Comparison of ENCODE assay signal across 28 cellular contexts in the genomic region with DNA sequence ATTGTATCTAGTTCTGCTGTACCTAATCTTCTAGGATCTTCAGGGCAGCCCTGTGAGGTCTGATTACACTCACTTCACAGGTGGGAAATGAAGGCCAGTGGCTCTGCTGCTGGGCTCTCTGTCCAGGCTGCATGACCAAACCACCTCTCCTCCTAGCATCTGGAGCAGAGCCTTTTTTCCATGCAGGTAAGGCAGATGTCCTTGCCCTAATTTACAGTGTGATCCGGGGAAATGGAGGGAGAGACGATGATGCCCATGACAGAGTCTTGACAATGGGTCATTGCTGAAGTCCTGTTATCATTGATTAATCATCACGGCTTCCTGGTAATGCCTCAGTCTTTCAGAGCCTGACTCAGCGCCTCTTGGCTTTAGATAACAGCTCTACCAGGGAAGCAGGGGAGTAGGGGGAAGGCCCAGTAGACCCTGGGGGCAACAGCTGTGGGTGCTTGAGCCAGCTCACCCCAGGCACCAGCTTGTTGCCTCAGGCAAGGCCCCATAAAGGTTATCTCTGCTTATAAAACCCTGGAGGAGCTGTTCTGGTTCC.
DNase-seq lines count a peak whose midpoint lies in the region; ATAC-seq and TF ChIP-seq lines count a peak whose summit lies in the region.
"Had no signal": no experiment of that assay in that cellular context is flagged by ENCODE, and none has a peak within 500 bp of the region (broad histone marks: within the 10 kb centered on the region; RNA-seq: fewer than 3 reads in every experiment).

No MANE protein-coding gene starts in this region.

- H3K9ac ChIP-seq in smooth muscle cell (ENCODE audit: low read depth) = peak overlapping the region; percentile 51

- H3K36me3 ChIP-seq in esophagus muscularis mucosa = no peaks in the 10 kb centered on the region
- no peaks in the 10 kb centered on the region for H3K36me3 ChIP-seq in smooth muscle cell (ENCODE audit: low read depth)
- no peaks in the 10 kb centered on the region for H3K36me3 ChIP-seq in uterus
- H3K36me3 ChIP-seq: gastroesophageal sphincter, spleen had no signal

- H3K9me3 ChIP-seq in esophagus muscularis mucosa (no peaks in the 10 kb centered on the region), smooth muscle cell (replicated peaks; ENCODE audit: low read depth) (no peaks in the 10 kb centered on the region), uterus (no peaks in the 10 kb centered on the region)
- H3K9me3 ChIP-seq: gastroesophageal sphincter had no signal

- 74% methylated on average over 4 of the region's 4 CpGs for WGBS in esophagus muscularis mucosa
- WGBS in smooth muscle cell (ENCODE audit: low lambda C conversion rate) = 6% methylated on average over 4 of the region's 4 CpGs

- no peak for TF ChIP-seq EP300 in esophagus muscularis mucosa (IDR thresholded peaks at IDR 0.05)

- DNase-seq in NCI-H345 (lab: John Stamatoyannopoulos, UW) = peak; percentile 24
- no peak for DNase-seq in NCI-H345 treated with DMSO at 0.1 percent for 48 hours (lab: John Stamatoyannopoulos, UW; ENCODE audit: unreplicated experiment)
- DNase-seq in RPMI7951 (ENCODE audit: low read depth) = peak; percentile 6
- peak; percentile 91 for DNase-seq in esophagus muscularis mucosa (ENCODE audit: extremely low spot score)
- no peak for DNase-seq in smooth muscle cell (lab: John Stamatoyannopoulos, UW; ENCODE audit: unreplicated experiment)
- no peak for DNase-seq in uterus
- no peak for DNase-seq in DMS153 (lab: John Stamatoyannopoulos, UW)
- DNase-seq: activated CD4-positive, alpha-beta T cell treated with anti-CD3 and anti-CD28 coated beads, Interleukin-2, amount 50 U/mL, for 48 hours; activated CD4-positive, CD25-positive, alpha-beta regulatory T cell treated with anti-CD3 and anti-CD28 coated beads, Interleukin-2, amount 50 U/mL, for 72 hours; activated naive CD8-positive, alpha-beta T cell treated with anti-CD3 and anti-CD28 coated beads, Interleukin-2, amount 50 U/mL, for 24 hours; activated T-cell treated with anti-CD3 and anti-CD28 coated beads, Interleukin-2, amount 50 U/mL, for 72 hours; central memory CD4-positive, alpha-beta T cell; EL; H7; KG1; NCI-H2081 treated with DMSO at 0.1 percent for 48 hours; NCI-H446; NCI-H748 treated with DMSO at 0.1 percent for 48 hours; posterior cingulate gyrus; right cardiac atrium; RPMI8226; spleen; stimulated activated CD4-positive, alpha-beta T cell treated with anti-CD3 and anti-CD28 coated beads, Interleukin-2, amount 100 ng/mL, for 24 hours; stimulated activated naive CD8-positive, alpha-beta T cell treated with anti-CD3 and anti-CD28 coated beads, Interleukin-15, Interleukin-2, amounts not matched to agents 100 U/mL and 50 U/mL, for 24 hours had no signal

- peaks cover 25% of the 10 kb centered on the region for H3F3A ChIP-seq in smooth muscle cell (ENCODE audit: low read depth)

- no peak for ATAC-seq in HG02588 (IDR thresholded peaks at IDR 0.05; ENCODE audit: unreplicated experiment)
- ATAC-seq: activated naive CD8-positive, alpha-beta T cell treated with anti-CD3 and anti-CD28 coated beads, Interleukin-2, amount 50 U/mL, for 24 hours; activated T-cell treated with anti-CD3 and anti-CD28 coated beads, Interleukin-2, amount 50 U/mL, for 72 hours; gastroesophageal sphincter; GM12878; left lobe of liver; right cardiac atrium; stimulated activated naive CD8-positive, alpha-beta T cell treated with anti-CD3 and anti-CD28 coated beads, Interleukin-15, Interleukin-2, amounts not matched to agents 100 U/mL and 50 U/mL, for 24 hours had no signal

- H3K27ac ChIP-seq in esophagus muscularis mucosa (replicated peaks in 1 of 4) (no peak overlapping the region), smooth muscle cell (ENCODE audit: low read depth) (peak overlapping the region; percentile 85), uterus (no peak overlapping the region)
- H3K27ac ChIP-seq: gastroesophageal sphincter, spleen had no signal

- TF ChIP-seq POLR2A in esophagus muscularis mucosa (IDR thresholded peaks at IDR 0.05; ENCODE audit: low read depth) = no peak
- TF ChIP-seq POLR2A in uterus (IDR thresholded peaks at IDR 0.05) = no peak

- H3K27me3 ChIP-seq in esophagus muscularis mucosa (no peaks in the 10 kb centered on the region), smooth muscle cell (ENCODE audit: low read depth) (no peaks in the 10 kb centered on the region), uterus (no peaks in the 10 kb centered on the region)
- H3K27me3 ChIP-seq: gastroesophageal sphincter had no signal

- H3K4me2 ChIP-seq in smooth muscle cell = peak overlapping the region; percentile 27

- intact Hi-C loops in esophagus muscularis mucosa (cut with DNase I) = no loop called here
- intact Hi-C loops in uterus (cut with DNase I; ENCODE audit: low total_unique reads) = no loop called here

- H3K4me1 ChIP-seq in esophagus muscularis mucosa = no peaks in the 10 kb centered on the region
- H3K4me1 ChIP-seq in smooth muscle cell (ENCODE audit: low read depth) = no peaks in the 10 kb centered on the region
- no peaks in the 10 kb centered on the region for H3K4me1 ChIP-seq in uterus
- H3K4me1 ChIP-seq: gastroesophageal sphincter, spleen had no signal

- H3K4me3 ChIP-seq in esophagus muscularis mucosa (no peak overlapping the region), smooth muscle cell (no peak overlapping the region), uterus (no peak overlapping the region)
- H3K4me3 ChIP-seq: gastroesophageal sphincter, GM12878, spleen had no signal

- no peaks in the 10 kb centered on the region for H3K79me2 ChIP-seq in smooth muscle cell (ENCODE audit: low read depth)

- TF ChIP-seq CTCF in esophagus muscularis mucosa (IDR thresholded peaks at IDR 0.05) (no peak), smooth muscle cell (IDR thresholded peaks at IDR 0.05; ENCODE audit: borderline replicate concordance, insufficient read depth, poor library complexity, severe bottlenecking) (no peak), uterus (IDR thresholded peaks at IDR 0.05) (no peak)

- no peak overlapping the region for H2AFZ ChIP-seq in smooth muscle cell (ENCODE audit: low read depth)

- no peaks in the 10 kb centered on the region for H4K20me1 ChIP-seq in smooth muscle cell (ENCODE audit: low read depth)

Comparison
In these comparisons a context has a peak if more than half of its experiments do, and no peak if none do; other contexts are left out.
1. DNase-seq: peak in NCI-H345 (single experiment), RPMI7951 (single experiment) and esophagus muscularis mucosa (single experiment); none in NCI-H345 treated with DMSO at 0.1 percent for 48 hours (single experiment), smooth muscle cell (single experiment), uterus (0 of 2) and DMS153 (single experiment).